In the genomic region with DNA sequence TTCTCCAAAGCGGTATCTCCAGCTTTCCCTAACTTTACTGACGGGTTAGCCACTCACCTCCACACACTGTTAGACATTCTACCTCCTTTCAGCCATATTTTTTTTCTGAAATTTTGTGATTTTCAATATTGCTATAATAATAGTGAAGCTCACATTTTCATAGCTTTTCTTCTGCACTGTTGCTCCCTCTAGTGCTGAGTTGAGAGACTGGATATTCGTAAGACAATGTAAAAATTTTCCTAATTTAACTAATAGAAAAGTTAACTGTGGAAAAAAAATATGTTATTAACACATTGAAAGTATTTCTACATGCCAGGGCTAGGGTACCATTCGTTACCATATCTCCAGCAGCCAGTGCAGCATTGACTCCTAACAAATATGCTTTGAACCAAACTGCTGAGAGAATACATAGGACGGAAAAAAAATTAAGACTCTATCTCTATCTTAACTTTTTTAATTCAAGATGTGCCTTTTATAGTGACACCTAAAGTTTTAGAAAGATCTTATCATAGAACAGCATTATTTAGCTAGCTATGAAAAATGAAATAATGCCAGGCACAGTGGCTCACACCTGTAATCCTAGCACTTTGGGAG, we compare ENCODE assay signal across 9 cellular contexts. TPM values are rescaled to one million over a fixed set of nuclear protein-coding genes. Genes with fewer than 3 reads are reported as not detected.
DNase-seq lines count a peak whose midpoint lies in the region; ATAC-seq and TF ChIP-seq lines count a peak whose summit lies in the region.
"Had no signal": no experiment of that assay in that cellular context is flagged by ENCODE, and none has a peak within 500 bp of the region (broad histone marks: within the 10 kb centered on the region; RNA-seq: fewer than 3 reads in every experiment).

No MANE protein-coding gene starts in this region.

- CTCF ChIA-PET in A673 (lab: Charles Lee), result interaction anchor here (2.0 kb wide), 1 partner anchor 292 kb away, joined by 36 read pairs; no protein-coding TSS in a partner anchor

- no peak overlapping the region for H3K9ac ChIP-seq in adipocyte (ENCODE audit: low read length)

- H3K27ac ChIP-seq in A673 (ENCODE audit: low read depth, low read length, poor library complexity, severe bottlenecking), result no peak overlapping the region

- H3K36me3 ChIP-seq in A673 (ENCODE audit: insufficient read depth, low read length, poor library complexity, severe bottlenecking) (no peaks in the 10 kb centered on the region), adipocyte (ENCODE audit: control insufficient read depth, insufficient read depth, low read length, severe bottlenecking) (no peaks in the 10 kb centered on the region)

- intact Hi-C loops in A673 (cut with micrococcal nuclease; ENCODE audit: unreplicated experiment), result loop anchor here (2.0 kb wide), 1 partner anchor 291 kb away; no protein-coding TSS in a partner anchor

- DNase-seq in A673 (ENCODE audit: low spot score), result peak; percentile 23
- DNase-seq in adipocyte (ENCODE audit: low read depth), result peak; percentile 79
- peak; percentile 17 for DNase-seq in kidney glomerular epithelial cell (lab: John Stamatoyannopoulos, UW)
- no peak for DNase-seq in activated CD4-positive, alpha-beta T cell treated with anti-CD3 and anti-CD28 coated beads, Interleukin-2, amount 50 U/mL, for 48 hours
- no peak for DNase-seq in COR-L47 (lab: John Stamatoyannopoulos, UW)
- no peak for DNase-seq in NCI-H1092 treated with DMSO at 0.1 percent for 48 hours (lab: John Stamatoyannopoulos, UW)
- DNase-seq: activated B cell treated with CpG ODN at 0.5 μM for 24 hours had no signal

- TF ChIP-seq CTCF in A673 (conservative IDR thresholded peaks at IDR 0.05; ENCODE audit: low read depth, low read length), result peak; percentile 67

- no peaks in the 10 kb centered on the region for H3K9me3 ChIP-seq in A673 (ENCODE audit: low read depth, low read length, poor library complexity, severe bottlenecking)
- H3K9me3 ChIP-seq in adipocyte (ENCODE audit: control insufficient read depth, low read length), result no peaks in the 10 kb centered on the region

- ATAC-seq in GM18867 (IDR thresholded peaks at IDR 0.05; ENCODE audit: unreplicated experiment) (peak; percentile 35), GM19328 (IDR thresholded peaks at IDR 0.05; ENCODE audit: unreplicated experiment) (no peak)

- H3K4me1 ChIP-seq in A673 (ENCODE audit: insufficient read depth, low read length, poor library complexity, severe bottlenecking) (no peaks in the 10 kb centered on the region), adipocyte (ENCODE audit: control insufficient read depth, insufficient read depth, low read length) (peaks cover 6% of the 10 kb centered on the region)

- BruUV-seq in A673 (replicated peaks; lab: Mats Ljungman, UMichigan), result no TSS peak

- H3K4me3 ChIP-seq in A673 (ENCODE audit: low read depth, low read length, poor library complexity, severe bottlenecking) (no peak overlapping the region), adipocyte (ENCODE audit: low read length) (no peak overlapping the region)

- H3K27me3 ChIP-seq in A673 (replicated peaks; ENCODE audit: insufficient read depth, low read depth, low read length, poor library complexity), result peaks cover 20% of the 10 kb centered on the region
- H3K27me3 ChIP-seq in adipocyte (replicated peaks; ENCODE audit: control insufficient read depth, insufficient read depth, low read length), result no peaks in the 10 kb centered on the region

- POLR2A ChIA-PET in A673 (lab: Charles Lee; ENCODE audit: low non-redundant PET), result no interaction called here

RNA-seq across cellular contexts. Expression of a gene that starts 48.7 kb away (rescaled TPM):
- 0.04 TPM in 1 of 2 replicates, not detected in the other for total RNA-seq in A673 (2021)
- total RNA-seq: activated B cell treated with CpG ODN at 0.5 μM for 24 hours had no signal

RNA-seq across cellular contexts. Expression of a gene that starts 56.1 kb away (rescaled TPM):
- total RNA-seq in A673 (2021), result 36.0 and 37.7 TPM in 2 replicates

Comparison
In these comparisons a context has a peak if more than half of its experiments do, and no peak if none do; other contexts are left out.
1. DNase-seq: peak in A673 (single experiment), adipocyte (single experiment) and kidney glomerular epithelial cell (single experiment); none in activated CD4-positive, alpha-beta T cell treated with anti-CD3 and anti-CD28 coated beads, Interleukin-2, amount 50 U/mL, for 48 hours (0 of 2), COR-L47 (single experiment) and NCI-H1092 treated with DMSO at 0.1 percent for 48 hours (single experiment).